9 cellular contexts compared by ENCODE assay signal in the genomic region with DNA sequence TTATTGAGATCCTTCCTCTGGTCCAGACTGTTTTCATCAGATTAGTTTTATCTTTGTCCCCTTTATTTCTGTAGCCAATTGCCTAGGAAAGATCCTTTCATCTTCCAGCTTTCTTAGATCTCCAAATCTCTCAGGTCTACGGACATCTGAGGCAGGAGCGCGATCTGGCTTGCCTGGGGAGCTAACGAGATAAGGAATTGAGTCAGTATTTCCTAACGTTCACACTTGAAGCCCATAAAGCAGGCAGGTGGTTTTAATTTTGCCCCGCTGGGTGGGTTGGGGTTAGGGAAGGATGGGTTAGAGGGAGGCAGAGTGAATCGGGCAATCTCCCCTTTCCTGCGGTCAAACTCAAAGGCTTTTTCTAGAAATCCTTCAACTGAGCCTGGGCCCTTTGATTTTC. TPM values are rescaled to one million over a fixed set of nuclear protein-coding genes. Genes with fewer than 3 reads are reported as not detected.
DNase-seq lines count a peak whose midpoint lies in the region; ATAC-seq, FAIRE-seq and TF ChIP-seq lines count a peak whose summit lies in the region.
"Had no signal": no experiment of that assay in that cellular context is flagged by ENCODE, and none has a peak within 500 bp of the region (broad histone marks: within the 10 kb centered on the region; RNA-seq: fewer than 3 reads in every experiment).

No MANE protein-coding gene starts in this region.

- TF ChIP-seq CTCF in kidney (IDR thresholded peaks at IDR 0.05; ENCODE audit: borderline replicate concordance, extremely low read depth, insufficient read depth) (no peak), testis (IDR thresholded peaks at IDR 0.05) (no peak)

- no peak overlapping the region for H3K9ac ChIP-seq in kidney (ENCODE audit: low read length in 2 of 2)

- H3K27ac ChIP-seq in kidney (ENCODE audit: low read depth in 2 of 2, low read length in 2 of 2) (no peak overlapping the region), testis (peak overlapping the region in 1 of 2 donors; percentile 92)

- peaks cover 1% of the 10 kb centered on the region for H3K27me3 Mint-ChIP-seq in activated naive CD4-positive, alpha-beta T cell treated with anti-CD3 and anti-CD28 coated beads, Interleukin-2, amount 50 U/mL, for 24 hours
- peaks cover 8% of the 10 kb centered on the region for H3K27me3 Mint-ChIP-seq in activated naive CD8-positive, alpha-beta T cell treated with anti-CD3 and anti-CD28 coated beads for 36 hours

- no peak for ATAC-seq in GM21576 (IDR thresholded peaks at IDR 0.05; ENCODE audit: unreplicated experiment)

- no peaks in the 10 kb centered on the region for H3K27me3 ChIP-seq in testis

- H3K4me3 ChIP-seq in kidney (ENCODE audit: low read length in 2 of 2) (peak overlapping the region in 1 of 2 donors; percentile 72), testis (peak overlapping the region; percentile 81 to 85)

- FAIRE-seq in kidney (lab: Jason Lieb, UNC) = no peak
- FAIRE-seq: urothelium cell line had no signal

- H3K27ac Mint-ChIP-seq in activated naive CD4-positive, alpha-beta T cell treated with anti-CD3 and anti-CD28 coated beads, Interleukin-2, amount 50 U/mL, for 24 hours = no peak overlapping the region
- H3K27ac Mint-ChIP-seq in activated naive CD8-positive, alpha-beta T cell treated with anti-CD3 and anti-CD28 coated beads for 36 hours = peak overlapping the region; percentile 25

- H3K36me3 Mint-ChIP-seq in activated naive CD4-positive, alpha-beta T cell treated with anti-CD3 and anti-CD28 coated beads, Interleukin-2, amount 50 U/mL, for 24 hours = peaks cover 2% of the 10 kb centered on the region
- H3K36me3 Mint-ChIP-seq in activated naive CD8-positive, alpha-beta T cell treated with anti-CD3 and anti-CD28 coated beads for 36 hours = peaks cover 3% of the 10 kb centered on the region

- intact Hi-C loops in kidney (cut with DNase I) = no loop called here
- intact Hi-C loops in testis (cut with DNase I; ENCODE audit: low total_unique reads) = no loop called here

- TF ChIP-seq POLR2A in testis (IDR thresholded peaks at IDR 0.05) = no peak

- H3K9me3 ChIP-seq in kidney (ENCODE audit: control insufficient read depth in 1 of 2, low read length in 2 of 2) = no peaks in the 10 kb centered on the region
- no peaks in the 10 kb centered on the region for H3K9me3 ChIP-seq in testis

- peaks cover 6% of the 10 kb centered on the region in 2 donors for H3K4me1 ChIP-seq in kidney (ENCODE audit: control insufficient read depth in 1 of 2, insufficient read depth in 1 of 2, low read depth in 1 of 2, low read length in 2 of 2)
- peaks cover 11% of the 10 kb centered on the region for H3K4me1 ChIP-seq in testis

- peak overlapping the region; percentile 11 for H3K4me3 Mint-ChIP-seq in activated naive CD4-positive, alpha-beta T cell treated with anti-CD3 and anti-CD28 coated beads, Interleukin-2, amount 50 U/mL, for 24 hours
- peak overlapping the region; percentile 22 for H3K4me3 Mint-ChIP-seq in activated naive CD8-positive, alpha-beta T cell treated with anti-CD3 and anti-CD28 coated beads for 36 hours

- 54 to 56% methylated on average over 8 of the region's 8 CpGs for WGBS in testis, 2 donors

- no peaks in the 10 kb centered on the region for H3K9me3 Mint-ChIP-seq in activated naive CD4-positive, alpha-beta T cell treated with anti-CD3 and anti-CD28 coated beads, Interleukin-2, amount 50 U/mL, for 24 hours
- H3K9me3 Mint-ChIP-seq in activated naive CD8-positive, alpha-beta T cell treated with anti-CD3 and anti-CD28 coated beads for 36 hours = no peaks in the 10 kb centered on the region

- peaks cover 14% of the 10 kb centered on the region for H3K4me1 Mint-ChIP-seq in activated naive CD4-positive, alpha-beta T cell treated with anti-CD3 and anti-CD28 coated beads, Interleukin-2, amount 50 U/mL, for 24 hours
- peaks cover 16% of the 10 kb centered on the region for H3K4me1 Mint-ChIP-seq in activated naive CD8-positive, alpha-beta T cell treated with anti-CD3 and anti-CD28 coated beads for 36 hours

- no peak for DNase-seq in activated naive CD4-positive, alpha-beta T cell (lab: John Stamatoyannopoulos, UW)
- no peak for DNase-seq in activated naive CD8-positive, alpha-beta T cell treated with anti-CD3 and anti-CD28 coated beads for 36 hours
- DNase-seq in kidney (peak; percentile 64), testis (no peak), T1000 (lab: John Stamatoyannopoulos, UW) (no peak)
- DNase-seq in stimulated activated CD4-positive, alpha-beta T cell treated with anti-CD3 and anti-CD28 coated beads, Interleukin-2, amount 100 ng/mL, for 24 hours = no peak

- H3K36me3 ChIP-seq in kidney (ENCODE audit: control insufficient read depth in 1 of 2, insufficient read depth in 2 of 2, low read length in 2 of 2) (no peaks in the 10 kb centered on the region), testis (ENCODE audit: low read depth, missing control alignments) (no peaks in the 10 kb centered on the region)

RNA-seq across cellular contexts. Expression of gene TTLL4, which starts 0.7 kb away (rescaled TPM):
- 10 to 100 TPM; 34.2 to 36.7 TPM for total RNA-seq in activated naive CD8-positive, alpha-beta T cell treated with anti-CD3 and anti-CD28 coated beads for 36 hours
- total RNA-seq in kidney (30.7 TPM), testis (10 to 100 TPM; 86.0 to 96.9 TPM)
- polyA plus RNA-seq in kidney (ENCODE audit: insufficient read depth, low read depth, low replicate concordance) (7.6 TPM), testis (ENCODE audit: insufficient read depth, low read depth, low replicate concordance) (141 TPM)

RNA-seq across cellular contexts. Expression of gene STK36, which starts 38.0 kb away (rescaled TPM):
- 10 to 100 TPM; 11.8 to 15.4 TPM for total RNA-seq in activated naive CD8-positive, alpha-beta T cell treated with anti-CD3 and anti-CD28 coated beads for 36 hours
- total RNA-seq in kidney = 53.7 TPM
- 18.5 TPM for polyA plus RNA-seq in kidney (ENCODE audit: insufficient read depth, low read depth, low replicate concordance)
- total RNA-seq in testis = 100 to 1,000 TPM; 168 to 186 TPM
- polyA plus RNA-seq in testis (ENCODE audit: insufficient read depth, low read depth, low replicate concordance) = 153 TPM

RNA-seq across cellular contexts. Expression of gene RNF25, which starts 38.1 kb away (rescaled TPM):
- 10 to 100 TPM; 27.2 to 29.8 TPM for total RNA-seq in activated naive CD8-positive, alpha-beta T cell treated with anti-CD3 and anti-CD28 coated beads for 36 hours
- total RNA-seq in kidney (30.2 TPM), testis (10 to 100 TPM; 26.0 to 36.0 TPM)
- polyA plus RNA-seq in kidney (ENCODE audit: insufficient read depth, low read depth, low replicate concordance) (27.8 TPM), testis (ENCODE audit: insufficient read depth, low read depth, low replicate concordance) (57.8 TPM)

RNA-seq across cellular contexts. Expression of gene BCS1L, which starts 50.4 kb away (rescaled TPM):
- 10 to 100 TPM; 90.3 to 96.4 TPM for total RNA-seq in activated naive CD8-positive, alpha-beta T cell treated with anti-CD3 and anti-CD28 coated beads for 36 hours
- total RNA-seq in kidney = 43.3 TPM
- 40.7 TPM for polyA plus RNA-seq in kidney (ENCODE audit: insufficient read depth, low read depth, low replicate concordance)
- total RNA-seq in testis = 10 to 100 TPM; 37.0 to 39.4 TPM
- 22.3 TPM for polyA plus RNA-seq in testis (ENCODE audit: insufficient read depth, low read depth, low replicate concordance)

RNA-seq across cellular contexts. Expression of gene ZNF142, which starts 50.5 kb away (rescaled TPM):
- 10 to 100 TPM; 55.2 to 55.4 TPM for total RNA-seq in activated naive CD8-positive, alpha-beta T cell treated with anti-CD3 and anti-CD28 coated beads for 36 hours
- 33.6 TPM for total RNA-seq in kidney
- 3.7 TPM for polyA plus RNA-seq in kidney (ENCODE audit: insufficient read depth, low read depth, low replicate concordance)
- 10 to 100 TPM; 32.7 to 39.3 TPM for total RNA-seq in testis
- 23.3 TPM for polyA plus RNA-seq in testis (ENCODE audit: insufficient read depth, low read depth, low replicate concordance)
